ENCODE assay signal across 24 cellular contexts in the genomic region with DNA sequence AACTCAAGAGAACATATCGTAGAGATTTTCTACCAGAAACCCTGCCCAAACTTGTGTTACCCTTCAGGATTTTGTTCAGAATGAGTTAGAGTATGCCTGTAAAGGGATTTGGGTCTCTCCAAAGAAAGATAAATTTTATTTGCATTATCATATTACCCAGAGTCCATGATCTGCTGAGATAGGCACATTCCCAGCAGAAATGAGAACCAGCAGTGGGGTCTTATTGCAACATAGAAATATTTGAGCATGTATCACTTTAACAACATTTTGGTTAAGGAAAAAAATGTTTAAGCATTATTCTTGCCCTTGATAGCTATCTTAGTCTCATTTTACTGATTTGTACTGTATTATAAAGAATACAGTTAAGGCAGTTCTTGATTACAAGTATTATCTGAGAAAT. TPM values are rescaled to one million over a fixed set of nuclear protein-coding genes. Genes with fewer than 3 reads are reported as not detected.
DNase-seq lines count a peak whose midpoint lies in the region; ATAC-seq and TF ChIP-seq lines count a peak whose summit lies in the region.
"Had no signal": no experiment of that assay in that cellular context is flagged by ENCODE, and none has a peak within 500 bp of the region (broad histone marks: within the 10 kb centered on the region; RNA-seq: fewer than 3 reads in every experiment).

No MANE protein-coding gene starts in this region.

- ATAC-seq in Right ventricle myocardium superior (ENCODE audit: poor library complexity), result no peak
- ATAC-seq in GM18520 (IDR thresholded peaks at IDR 0.05; ENCODE audit: unreplicated experiment), result no peak
- ATAC-seq: Right ventricle myocardium inferior had no signal

- 82 to 92% (median 88%) methylated on average over 1 of the region's 1 CpG for WGBS in spleen, 5 donors

- intact Hi-C loops in Right ventricle myocardium superior (cut with DNase I), result no loop called here
- intact Hi-C loops in spleen (cut with DNase I; ENCODE audit: low total_unique reads), result loop anchor here (5.0 kb wide), 1 partner anchor 127 kb away; no protein-coding TSS in a partner anchor

- no peak for TF ChIP-seq POLR2A in spleen (IDR thresholded peaks at IDR 0.05)

- H3K9me3 ChIP-seq in cardiac muscle cell (ENCODE audit: low read depth), result no peaks in the 10 kb centered on the region
- no peaks in the 10 kb centered on the region for H3K9me3 ChIP-seq in spleen

- in situ Hi-C loops in astrocyte of the spinal cord (cut with HindIII; ENCODE audit: low sequenced_read_pairs), result no loop called here

- no peak overlapping the region for H3K4me3 ChIP-seq in cardiac muscle cell
- H3K4me3 ChIP-seq in astrocyte of the spinal cord (ENCODE audit: low read depth, low read length), result no peak overlapping the region
- peak overlapping the region in 2 of 8 donors; percentile 63 to 69 for H3K4me3 ChIP-seq in spleen

- H3K36me3 ChIP-seq in cardiac muscle cell, result peaks cover 96% of the 10 kb centered on the region
- peaks cover 0 to 94% (median 19%) of the 10 kb centered on the region in 6 donors for H3K36me3 ChIP-seq in spleen

- TF ChIP-seq CTCF in cardiac muscle cell (IDR thresholded peaks at IDR 0.05; ENCODE audit: low read depth, low read length) (no peak), astrocyte of the spinal cord (IDR thresholded peaks at IDR 0.05; ENCODE audit: low read depth, low read length) (no peak), spleen (IDR thresholded peaks at IDR 0.05 in 8 of 11, conservative IDR thresholded peaks at IDR 0.05 in 3 of 11) (no peak)

- peaks cover 61% of the 10 kb centered on the region for H3K4me1 ChIP-seq in cardiac muscle cell (ENCODE audit: low read depth)
- H3K4me1 ChIP-seq in spleen, result peaks cover 0 to 49% (median 31%) of the 10 kb centered on the region in 6 donors

- H3K27ac ChIP-seq in cardiac muscle cell (peak overlapping the region; percentile 74), spleen (peak overlapping the region in 6 of 8 donors; percentile 5 to 86 (median 54))
- H3K27ac ChIP-seq: 22Rv1, C4-2B had no signal

- DNase-seq in cardiac muscle cell (ENCODE audit: low read depth in 1 of 2, low spot score in 1 of 2), result peak in 1 of 2 donors; percentile 31
- no peak for DNase-seq in Right ventricle myocardium superior
- DNase-seq in astrocyte of the spinal cord (ENCODE audit: low read depth, low spot score), result peak; percentile 30
- DNase-seq in fibroblast of peridontal ligament (ENCODE audit: extremely low read depth), result peak; percentile 71
- DNase-seq in spleen, result no peak
- no peak for DNase-seq in NK-92 treated with Interleukin-12 subunit alpha and Interleukin-12 subunit beta, amount 100 ng/mL, for 24 hours (lab: John Stamatoyannopoulos, UW)
- no peak for DNase-seq in SKM-1 (lab: John Stamatoyannopoulos, UW; ENCODE audit: unreplicated experiment)
- DNase-seq: CD8-positive, alpha-beta memory T cell; GF-D8; H7; KG1; NCI-H1105; NCI-H146; NCI-H2029 treated with DMSO at 0.1 percent for 48 hours; NCI-H2171; NCI-H345; NCI-H524; NCI-H82; SW 1271 had no signal

- H3K27me3 ChIP-seq in cardiac muscle cell (no peaks in the 10 kb centered on the region), spleen (replicated peaks in 1 of 7) (no peaks in the 10 kb centered on the region)

RNA-seq across cellular contexts. Expression of a gene that starts 10.6 kb away (rescaled TPM):
- total RNA-seq in cardiac muscle cell, result 483 and 718 TPM in 2 replicates
- 443 and 806 TPM in 2 replicates for polyA plus RNA-seq in cardiac muscle cell
- total RNA-seq in Right ventricle myocardium superior, result 2.5 TPM
- total RNA-seq in spleen, result 100 to 1,000 TPM; 284 to 849 (median 474) TPM
- 10 to 100 TPM; 39.6 to 65.7 (median 41.9) TPM for polyA plus RNA-seq in spleen
- total RNA-seq: H7, SK-MEL-5 had no signal

Comparison
In these comparisons a context has a peak if more than half of its experiments do, and no peak if none do; other contexts are left out.
1. RNA of a gene that starts 10.6 kb away (total RNA-seq): 483 to 718 TPM in cardiac muscle cell and 284 to 849 TPM in spleen; 2.5 TPM in Right ventricle myocardium superior (single experiment); every median in the first group is over 10 times any median in the second.
2. DNase-seq: peak in astrocyte of the spinal cord (single experiment) and fibroblast of peridontal ligament (single experiment); none in Right ventricle myocardium superior (single experiment), spleen (single experiment), NK-92 treated with Interleukin-12 subunit alpha and Interleukin-12 subunit beta, amount 100 ng/mL, for 24 hours (single experiment) and SKM-1 (single experiment).